Comparison of ENCODE assay signal across 9 cellular contexts in the genomic region with DNA sequence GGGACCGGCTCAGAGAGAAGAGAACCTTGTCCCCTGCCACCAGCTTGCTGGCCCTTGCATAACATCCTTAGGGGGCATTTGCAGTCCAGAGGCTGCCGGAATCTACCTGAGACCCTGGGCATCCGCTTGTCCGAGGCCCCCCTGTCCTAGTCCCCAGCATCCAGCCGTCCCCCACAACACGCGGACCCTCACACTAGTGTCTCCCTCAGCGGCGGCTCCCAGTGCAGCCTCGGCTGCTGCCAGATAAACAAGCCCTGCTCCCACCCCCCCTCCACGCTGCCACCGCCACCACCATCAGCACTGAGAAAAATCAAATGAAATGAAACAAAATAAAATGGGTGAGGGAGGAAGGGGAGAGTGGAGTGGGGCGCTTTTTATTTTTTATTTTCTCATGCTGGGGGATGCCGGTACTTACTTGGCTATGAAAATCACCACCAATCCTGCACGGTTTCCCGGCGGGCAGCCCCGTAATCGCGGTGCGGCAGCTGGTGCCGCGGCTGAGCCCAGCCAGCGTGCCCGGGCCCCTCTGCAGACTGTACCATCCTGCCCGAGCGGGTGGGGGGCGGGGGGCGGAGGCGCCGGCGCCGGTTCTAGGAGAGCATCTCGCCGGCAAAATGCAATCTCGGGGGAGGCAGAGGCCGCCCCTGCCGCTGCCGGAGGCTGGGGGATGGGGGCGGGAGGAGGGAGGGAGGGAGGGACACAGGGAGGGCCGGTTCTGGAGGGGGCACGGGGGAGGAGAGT. TPM values are rescaled to one million over a fixed set of nuclear protein-coding genes. Genes with fewer than 3 reads are reported as not detected.
DNase-seq lines count a peak whose midpoint lies in the region; ATAC-seq and TF ChIP-seq lines count a peak whose summit lies in the region.
"Had no signal": no experiment of that assay in that cellular context is flagged by ENCODE, and none has a peak within 500 bp of the region (broad histone marks: within the 10 kb centered on the region; RNA-seq: fewer than 3 reads in every experiment).

A gene (minus strand): TSS at position 537 of the 741 bp plus-strand sequence. CDS start 56,043 bp downstream, outside the sequence.

- intact Hi-C loops in left ventricle myocardium inferior (cut with micrococcal nuclease) (no loop called here), cardiac septum (cut with DNase I) (no loop called here), right lobe of liver (cut with DNase I) (no loop called here), vagina (cut with DNase I) (no loop called here), prostate gland (cut with DNase I) (no loop called here)

- H3K4me1 ChIP-seq in left ventricle myocardium inferior: peaks cover 10% of the 10 kb centered on the region
- peaks cover 0 to 50% (median 12%) of the 10 kb centered on the region in 4 donors for H3K4me1 ChIP-seq in right lobe of liver
- H3K4me1 ChIP-seq in vagina: peaks cover 10% of the 10 kb centered on the region
- no peaks in the 10 kb centered on the region for H3K4me1 ChIP-seq in prostate gland (replicated peaks)

- no peaks in the 10 kb centered on the region for H3K9me3 Mint-ChIP-seq in activated T-cell treated with anti-CD3 and anti-CD28 coated beads, Interleukin-2, amount 50 U/mL, for 72 hours

- ATAC-seq in activated T-cell treated with anti-CD3 and anti-CD28 coated beads, Interleukin-2, amount 50 U/mL, for 72 hours (replicated peaks in 1 of 2): peak in 1 of 2 donors; percentile 39
- ATAC-seq in right lobe of liver: peak; percentile 23 to 43 (median 37)
- no peak for ATAC-seq in GM21723 (IDR thresholded peaks at IDR 0.05; ENCODE audit: unreplicated experiment)

- H3K4me1 Mint-ChIP-seq in activated T-cell treated with anti-CD3 and anti-CD28 coated beads, Interleukin-2, amount 50 U/mL, for 72 hours (ENCODE audit: low read depth): no peaks in the 10 kb centered on the region

- H3K4me3 ChIP-seq in left ventricle myocardium inferior (peak within 1 kb of the TSS; percentile 52), right lobe of liver (peak within 1 kb of the TSS; percentile 54 to 70 (median 66)), vagina (peak within 1 kb of the TSS; percentile 21 to 44), prostate gland (peak within 1 kb of the TSS in 1 of 2 donors; percentile 15)

- H3K27me3 Mint-ChIP-seq in activated T-cell treated with anti-CD3 and anti-CD28 coated beads, Interleukin-2, amount 50 U/mL, for 72 hours (ENCODE audit: low read depth): peaks cover 14% of the 10 kb centered on the region

- no peaks in the 10 kb centered on the region for H3K36me3 Mint-ChIP-seq in activated T-cell treated with anti-CD3 and anti-CD28 coated beads, Interleukin-2, amount 50 U/mL, for 72 hours (ENCODE audit: insufficient read depth in 2 of 2)

- no peak within 1 kb of the TSS for H3K27ac Mint-ChIP-seq in activated T-cell treated with anti-CD3 and anti-CD28 coated beads, Interleukin-2, amount 50 U/mL, for 72 hours

- H3K9me3 ChIP-seq in left ventricle myocardium inferior (replicated peaks) (no peaks in the 10 kb centered on the region), right lobe of liver (no peaks in the 10 kb centered on the region), vagina (no peaks in the 10 kb centered on the region), prostate gland (no peaks in the 10 kb centered on the region)

- H3K27ac ChIP-seq in left ventricle myocardium inferior (replicated peaks): no peak within 1 kb of the TSS
- peak within 1 kb of the TSS; percentile 57 to 81 (median 74) for H3K27ac ChIP-seq in right lobe of liver
- no peak within 1 kb of the TSS for H3K27ac ChIP-seq in vagina
- no peak within 1 kb of the TSS for H3K27ac ChIP-seq in prostate gland

- peaks cover 86% of the 10 kb centered on the region for H3K27me3 ChIP-seq in left ventricle myocardium inferior (ENCODE audit: low read depth)
- H3K27me3 ChIP-seq in right lobe of liver: no peaks in the 10 kb centered on the region
- no peaks in the 10 kb centered on the region for H3K27me3 ChIP-seq in vagina
- peaks cover 14% of the 10 kb centered on the region for H3K27me3 ChIP-seq in prostate gland (replicated peaks; ENCODE audit: insufficient read depth)

- H3K36me3 ChIP-seq in left ventricle myocardium inferior (no peaks in the 10 kb centered on the region), right lobe of liver (no peaks in the 10 kb centered on the region), vagina (no peaks in the 10 kb centered on the region), prostate gland (no peaks in the 10 kb centered on the region)

- no peak for TF ChIP-seq POLR2A in right lobe of liver (IDR thresholded peaks at IDR 0.05)
- no peak for TF ChIP-seq POLR2A in vagina (IDR thresholded peaks at IDR 0.05)
- TF ChIP-seq POLR2A in prostate gland (IDR thresholded peaks at IDR 0.05): no peak

- WGBS in right lobe of liver (ENCODE audit: insufficient coverage, low coverage, low lambda C conversion rate, missing lambda C conversion rate): under 1% methylated on average over 29 of the region's 42 CpGs
- WGBS in prostate gland: 5% methylated on average over 39 of the region's 42 CpGs

- DNase-seq in left ventricle myocardium inferior (no peak), cardiac septum (ENCODE audit: low spot score) (no peak), right lobe of liver (no peak), vagina (ENCODE audit: extremely low spot score in 2 of 2) (no peak), NAMALWA (ENCODE audit: low spot score) (no peak), prostate gland (ENCODE audit: low spot score) (no peak)
- peak in 1 of 2 donors; percentile 8 for DNase-seq in activated T-cell treated with anti-CD3 and anti-CD28 coated beads, Interleukin-2, amount 50 U/mL, for 72 hours

- TF ChIP-seq CTCF in left ventricle myocardium inferior (IDR thresholded peaks at IDR 0.05; ENCODE audit: borderline replicate concordance) (no peak), right lobe of liver (IDR thresholded peaks at IDR 0.05) (no peak), vagina (IDR thresholded peaks at IDR 0.05) (no peak), prostate gland (IDR thresholded peaks at IDR 0.05) (no peak)

- H3K4me3 Mint-ChIP-seq in activated T-cell treated with anti-CD3 and anti-CD28 coated beads, Interleukin-2, amount 50 U/mL, for 72 hours: peak within 1 kb of the TSS; percentile 25 to 48

RNA-seq across cellular contexts. Expression of the gene that starts here (rescaled TPM):
- total RNA-seq in left ventricle myocardium inferior (not detected), cardiac septum (0.13 TPM), right lobe of liver (10 to 100 TPM; 25.9 to 45.1 (median 35.1) TPM), vagina (0.25 TPM), prostate gland (under 1 TPM; 0.14 to 0.74 TPM)
- not detected for total RNA-seq in activated T-cell treated with anti-CD3 and anti-CD28 coated beads, Interleukin-2, amount 50 U/mL, for 72 hours
- total RNA-seq: fibroblast of lung had no signal

Comparison
In these comparisons a context has a peak if more than half of its experiments do, and no peak if none do; other contexts are left out.
1. RNA of the gene that starts here (total RNA-seq): 25.9 to 45.1 TPM in right lobe of liver; 0.14 to 0.74 TPM in prostate gland, 0.25 TPM in vagina (single experiment), 0.13 TPM in cardiac septum (single experiment), not detected in left ventricle myocardium inferior (single experiment) and not detected in activated T-cell treated with anti-CD3 and anti-CD28 coated beads, Interleukin-2, amount 50 U/mL, for 72 hours; every median in the first group is over 10 times any median in the second.
2. H3K27ac ChIP-seq: peak in right lobe of liver (3 of 3); none in left ventricle myocardium inferior (single experiment), vagina (single experiment) and prostate gland (0 of 2).